Comparison of ENCODE assay signal across 1 cellular context in the genomic region with DNA sequence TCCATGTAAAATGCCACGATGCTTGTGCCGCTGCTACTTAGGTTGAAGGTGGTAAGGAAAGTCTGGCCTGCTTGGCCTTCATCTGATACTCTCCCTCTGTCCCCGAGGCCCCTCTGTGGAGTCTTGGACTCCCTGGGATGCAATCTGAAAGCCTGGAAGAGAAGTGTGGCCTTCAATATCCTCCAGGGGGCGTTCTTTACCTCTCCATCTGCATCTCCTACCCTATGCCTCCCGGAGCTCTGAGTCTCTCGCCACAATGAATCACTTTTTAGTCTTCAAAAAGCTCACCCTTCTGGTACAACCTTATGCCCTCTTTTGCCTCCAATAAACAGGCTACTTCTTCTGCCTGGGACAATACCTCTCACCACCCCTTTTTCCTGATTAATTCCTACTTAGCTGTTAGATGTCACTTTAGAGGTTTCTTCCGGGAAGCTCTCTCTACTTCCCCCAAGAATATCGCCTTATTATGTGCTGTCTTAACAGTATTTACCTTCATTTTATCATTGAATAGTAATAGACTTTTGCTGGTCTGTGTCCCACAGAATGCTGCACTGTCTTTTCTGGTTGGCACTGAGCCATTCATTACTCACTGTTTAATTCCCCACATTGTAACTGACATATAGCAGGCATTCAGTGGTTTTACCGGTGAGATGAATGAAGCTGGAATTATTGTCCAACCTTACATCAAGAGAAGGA.
A peak's percentile ranks its signal among the peaks of the same experiment; 100 is the strongest.
TF ChIP-seq lines count a peak whose summit lies in the region.

No MANE protein-coding gene starts in this region.

TF ChIP-seq in H1, 55 proteins besides CTCF, POLR2A, EP300 and RAD21:
- TF ChIP-seq, protein P1, sequence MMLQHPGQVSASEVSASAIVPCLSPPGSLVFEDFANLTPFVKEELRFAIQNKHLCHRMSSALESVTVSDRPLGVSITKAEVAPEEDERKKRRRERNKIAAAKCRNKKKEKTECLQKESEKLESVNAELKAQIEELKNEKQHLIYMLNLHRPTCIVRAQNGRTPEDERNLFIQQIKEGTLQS (IDR thresholded peaks at IDR 0.05; ENCODE audit: insufficient read depth, low read depth, low read length) = no peak
- TF ChIP-seq RNF2 (IDR thresholded peaks at IDR 0.05; ENCODE audit: borderline replicate concordance, low read depth, low read length, missing control alignments, poor library complexity, severe bottlenecking) (no peak), CBX5 (IDR thresholded peaks at IDR 0.05; ENCODE audit: low read depth, low read length) (no peak), CREB1 (IDR thresholded peaks at IDR 0.05) (no peak), TCF12 (IDR thresholded peaks at IDR 0.05; ENCODE audit: low read depth, low read length) (0 out of 2 replicates have a peak, but pooled peaks have one; percentile 28)
